Comparison of ENCODE assay signal across 8 cellular contexts in the genomic region with DNA sequence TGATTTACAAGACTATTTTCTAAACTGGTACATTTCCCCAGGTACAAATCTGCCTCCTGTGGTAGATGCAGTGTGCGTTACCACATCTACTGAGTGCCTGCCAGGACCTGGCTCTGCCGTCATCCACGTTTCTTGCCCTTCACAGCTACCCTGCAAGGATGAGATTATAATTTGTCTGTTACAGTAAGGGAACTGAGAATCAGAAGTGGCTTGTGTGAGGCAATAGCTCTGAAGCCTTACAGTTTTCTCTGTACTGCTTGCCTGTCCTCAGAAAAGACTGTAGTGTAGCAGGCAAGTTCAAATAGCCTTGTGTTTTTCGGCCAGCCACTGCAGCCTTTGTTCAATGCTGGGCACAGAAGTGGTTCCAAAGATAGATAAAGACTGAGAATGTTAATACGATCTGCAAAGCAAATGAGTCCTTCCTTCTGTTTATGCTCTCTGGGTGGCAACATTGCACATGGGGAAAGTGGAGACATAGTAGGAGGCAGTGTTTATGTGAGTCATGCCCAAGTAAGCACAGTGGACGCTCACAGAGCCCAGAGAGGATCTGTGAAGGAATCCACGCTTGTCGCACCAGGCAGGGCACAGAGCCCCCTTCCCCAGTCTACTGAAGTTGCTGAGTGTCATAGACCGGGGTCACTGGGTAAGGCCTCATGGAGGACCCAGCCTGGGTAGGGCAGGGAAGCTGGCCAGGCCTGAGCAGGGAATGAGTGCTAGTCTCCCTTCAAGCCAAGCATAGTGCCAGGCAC. TPM values are rescaled to one million over a fixed set of nuclear protein-coding genes. Genes with fewer than 3 reads are reported as not detected.
DNase-seq lines count a peak whose midpoint lies in the region; ATAC-seq and TF ChIP-seq lines count a peak whose summit lies in the region.

No MANE protein-coding gene starts in this region.

- peak overlapping the region; percentile 98 for H3K4ac ChIP-seq in IMR-90 (ENCODE audit: low read depth, low read length)

- no peaks in the 10 kb centered on the region for H3K9me3 ChIP-seq in IMR-90 (ENCODE audit: control insufficient read depth, insufficient read depth, low read length)
- no peaks in the 10 kb centered on the region for H3K9me3 ChIP-seq in suprapubic skin

- peaks cover 44 to 88% of the 10 kb centered on the region in 2 experiments for H3K79me1 ChIP-seq in IMR-90 (ENCODE audit: low read depth in 1 of 2, low read length in 2 of 2)

- H4K8ac ChIP-seq in IMR-90 (ENCODE audit: low read depth in 2 of 2, low read length in 2 of 2) = peak overlapping the region; percentile 87 to 90

- peak overlapping the region; percentile 87; the same call in 2 of the 3 replicates for H2BK15ac ChIP-seq in IMR-90 (ENCODE audit: low read depth, low read length)

- TF ChIP-seq EP300 in suprapubic skin (IDR thresholded peaks at IDR 0.05) = no peak

- no TSS peak for BruUV-seq in IMR-90 (replicated peaks; lab: Mats Ljungman, UMichigan)

- CTCF ChIA-PET in IMR-90 (lab: Yijun Ruan, JAX) = interaction anchor here (0.8 kb wide), 1 partner anchor 1312 kb away, joined by 3 read pairs; no protein-coding TSS in a partner anchor

- dilution Hi-C loops in IMR-90 (cut with HindIII; ENCODE audit: low sequenced_read_pairs, unreplicated experiment) = no loop called here

- intact Hi-C loops in IMR-90 (cut with micrococcal nuclease) = loop anchor here (2.0 to 5.0 kb wide), 3 partner anchors 21 to 123 kb away; no protein-coding TSS in a partner anchor

- peaks cover 53% of the 10 kb centered on the region for H3K4me1 ChIP-seq in IMR-90 (ENCODE audit: control insufficient read depth, insufficient read depth, low read length)
- peaks cover 61% of the 10 kb centered on the region for H3K4me1 ChIP-seq in suprapubic skin

- H3K36me3 ChIP-seq in IMR-90 (ENCODE audit: control insufficient read depth, insufficient read depth, low read length) (peaks cover 21% of the 10 kb centered on the region), suprapubic skin (peaks cover 17% of the 10 kb centered on the region)

- TF ChIP-seq CTCF in IMR-90 (conservative IDR thresholded peaks at IDR 0.05; ENCODE audit: low read depth, low read length) (peak; percentile 32; the same call in 1 of the 2 replicates), suprapubic skin (IDR thresholded peaks at IDR 0.05) (no peak)

- peak overlapping the region; percentile 64 for H3K9ac ChIP-seq in IMR-90 (ENCODE audit: low read depth, low read length)

- 20% methylated on average over 2 of the region's 9 CpGs; no CpG with 5 or more reads in 1 of the 2 experiments for WGBS in IMR-90 (ENCODE audit: extremely low coverage in 2 of 2, insufficient read length in 1 of 2), 2 experiments
- WGBS in suprapubic skin = 51% methylated on average over 9 of the region's 9 CpGs

- peak overlapping the region; percentile 96 for H4K91ac ChIP-seq in IMR-90 (ENCODE audit: insufficient read depth, low read depth, low read length)

- peak; percentile 82 for ATAC-seq in IMR-90 (ENCODE audit: low read depth)
- ATAC-seq in GM21786 (IDR thresholded peaks at IDR 0.05; ENCODE audit: unreplicated experiment) = no peak

- H2AK5ac ChIP-seq in IMR-90 (ENCODE audit: low read depth, low read length) = peak overlapping the region; percentile 94

- peak overlapping the region; percentile 5 for H2AFZ ChIP-seq in IMR-90 (replicated peaks; ENCODE audit: low read length, poor library complexity)

- H3K4me3 ChIP-seq in IMR-90 (ENCODE audit: insufficient read depth, low read depth, low read length) = no peak overlapping the region
- H3K4me3 ChIP-seq in suprapubic skin = no peak overlapping the region

- H3K18ac ChIP-seq in IMR-90 (ENCODE audit: low read depth, low read length) = peak overlapping the region; percentile 86

- peak overlapping the region; percentile 85 for H2BK5ac ChIP-seq in IMR-90 (ENCODE audit: low read depth, low read length, poor library complexity, severe bottlenecking)

- H2AK9ac ChIP-seq in IMR-90 (replicated peaks; ENCODE audit: low read depth, low read length, poor library complexity) = peak overlapping the region; percentile 90

- H3K27ac ChIP-seq in IMR-90 (ENCODE audit: insufficient read depth, low read length) (peak overlapping the region; percentile 83), suprapubic skin (peak overlapping the region; percentile 81)

- TF ChIP-seq RAD21 in IMR-90 (IDR thresholded peaks at IDR 0.05; ENCODE audit: low read length) = peak; percentile 55

- DNase-seq in IMR-90 = peak; percentile 97
- peak; percentile 97 for DNase-seq in amniotic epithelial cell (ENCODE audit: low read depth)
- peak; percentile 83 for DNase-seq in hepatic stellate cell (ENCODE audit: low spot score)
- DNase-seq in suprapubic skin (ENCODE audit: low spot score in 2 of 2) = no peak
- DNase-seq in NCI-H146 (lab: John Stamatoyannopoulos, UW) = no peak
- no peak for DNase-seq in stimulated activated CD4-positive, alpha-beta T cell treated with anti-CD3 and anti-CD28 coated beads, Interleukin-1b, Interleukin-23, amount 100 ng/mL, for 48 hours
- no peak for DNase-seq in NCI-H1417 treated with DMSO at 0.1 percent for 48 hours (lab: John Stamatoyannopoulos, UW)

- H4K5ac ChIP-seq in IMR-90 (ENCODE audit: low read depth, low read length) = peak overlapping the region; percentile 62

- H3K56ac ChIP-seq in IMR-90 (ENCODE audit: extremely low read depth, insufficient read depth, low read length) = peak overlapping the region; percentile 96

- H4K20me1 ChIP-seq in IMR-90 (ENCODE audit: insufficient read depth, low read length) = peaks cover 4% of the 10 kb centered on the region; the same call in 1 of the 2 replicates

- POLR2A ChIA-PET in IMR-90 (lab: Charles Lee; ENCODE audit: unreplicated experiment) = no interaction called here

- H3K9me1 ChIP-seq in IMR-90 (ENCODE audit: insufficient read depth, low read length) = peaks cover 52% of the 10 kb centered on the region

- H3K4me2 ChIP-seq in IMR-90 (ENCODE audit: low read depth, low read length) = peak overlapping the region; percentile 64

- H3K14ac ChIP-seq in IMR-90 (replicated peaks; ENCODE audit: low read depth, low read length) = peak overlapping the region; percentile 96

- TF ChIP-seq POLR2A in IMR-90 (IDR thresholded peaks at IDR 0.05; ENCODE audit: low read depth, low read length) (peak; percentile 76), suprapubic skin (IDR thresholded peaks at IDR 0.05) (no peak)

- peak overlapping the region; percentile 97 for H2BK20ac ChIP-seq in IMR-90 (ENCODE audit: low read depth, low read length)

- peak overlapping the region; percentile 91 for H3K23ac ChIP-seq in IMR-90 (ENCODE audit: low read depth, low read length)

- peak overlapping the region; percentile 97 for H2BK120ac ChIP-seq in IMR-90 (ENCODE audit: low read depth, low read length)

- in situ Hi-C loops in IMR-90 (cut with MboI; ENCODE audit: low sequenced_read_pairs) = no loop called here

- no peaks in the 10 kb centered on the region for H3K27me3 ChIP-seq in IMR-90 (ENCODE audit: control insufficient read depth, insufficient read depth, low read length)
- no peaks in the 10 kb centered on the region for H3K27me3 ChIP-seq in suprapubic skin

TF ChIP-seq in IMR-90, 13 proteins besides CTCF, POLR2A, EP300 and RAD21:
- TF ChIP-seq SMC3 (IDR thresholded peaks at IDR 0.05; ENCODE audit: low read depth, low read length) = peak; percentile 40
- TF ChIP-seq CEBPB (IDR thresholded peaks at IDR 0.05; ENCODE audit: low read depth, low read length) = peak; percentile 88
- peak; percentile 55 for TF ChIP-seq NFE2L2 (IDR thresholded peaks at IDR 0.05; ENCODE audit: low read depth, low read length)
- TF ChIP-seq MAZ (IDR thresholded peaks at IDR 0.05; ENCODE audit: borderline replicate concordance, low read depth, low read length) = peak; percentile 58; the same call in 1 of the 2 replicates
- no peak for TF ChIP-seq CHD1 (IDR thresholded peaks at IDR 0.05; ENCODE audit: low read depth, low read length)
- TF ChIP-seq, protein P1, sequence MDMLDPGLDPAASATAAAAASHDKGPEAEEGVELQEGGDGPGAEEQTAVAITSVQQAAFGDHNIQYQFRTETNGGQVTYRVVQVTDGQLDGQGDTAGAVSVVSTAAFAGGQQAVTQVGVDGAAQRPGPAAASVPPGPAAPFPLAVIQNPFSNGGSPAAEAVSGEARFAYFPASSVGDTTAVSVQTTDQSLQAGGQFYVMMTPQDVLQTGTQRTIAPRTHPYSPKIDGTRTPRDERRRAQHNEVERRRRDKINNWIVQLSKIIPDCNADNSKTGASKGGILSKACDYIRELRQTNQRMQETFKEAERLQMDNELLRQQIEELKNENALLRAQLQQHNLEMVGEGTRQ (IDR thresholded peaks at IDR 0.05; ENCODE audit: low read depth, low read length) = no peak
- TF ChIP-seq FOS (IDR thresholded peaks at IDR 0.05; ENCODE audit: low read depth, low read length) = peak; percentile 98
- peak; percentile 80 for TF ChIP-seq MXI1 (IDR thresholded peaks at IDR 0.05; ENCODE audit: borderline replicate concordance, low read depth, low read length)
- TF ChIP-seq, protein P2, sequence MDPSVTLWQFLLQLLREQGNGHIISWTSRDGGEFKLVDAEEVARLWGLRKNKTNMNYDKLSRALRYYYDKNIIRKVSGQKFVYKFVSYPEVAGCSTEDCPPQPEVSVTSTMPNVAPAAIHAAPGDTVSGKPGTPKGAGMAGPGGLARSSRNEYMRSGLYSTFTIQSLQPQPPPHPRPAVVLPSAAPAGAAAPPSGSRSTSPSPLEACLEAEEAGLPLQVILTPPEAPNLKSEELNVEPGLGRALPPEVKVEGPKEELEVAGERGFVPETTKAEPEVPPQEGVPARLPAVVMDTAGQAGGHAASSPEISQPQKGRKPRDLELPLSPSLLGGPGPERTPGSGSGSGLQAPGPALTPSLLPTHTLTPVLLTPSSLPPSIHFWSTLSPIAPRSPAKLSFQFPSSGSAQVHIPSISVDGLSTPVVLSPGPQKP (IDR thresholded peaks at IDR 0.05; ENCODE audit: borderline replicate concordance, low read depth, low read length) = no peak
- peak; percentile 63 for TF ChIP-seq RCOR1 (IDR thresholded peaks at IDR 0.05; ENCODE audit: insufficient replicate concordance, low read length)
- TF ChIP-seq MAFK (IDR thresholded peaks at IDR 0.05; ENCODE audit: low read depth, low read length) = 0 out of 2 replicates have a peak, but pooled peaks have one; percentile 25
- TF ChIP-seq BHLHE40 (IDR thresholded peaks at IDR 0.05; ENCODE audit: low read depth, low read length) = peak; percentile 84
- no peak for TF ChIP-seq RFX5 (IDR thresholded peaks at IDR 0.05; ENCODE audit: low read depth, low read length)

RNA-seq across cellular contexts. Expression of gene MICAL2, which starts 49.1 kb away (rescaled TPM):
- total RNA-seq in IMR-90 (2012; rRNA removed) = 285 and 336 TPM in 2 replicates
- polyA plus RNA-seq in IMR-90 (2012; rRNA removed) = 141 and 170 TPM in 2 replicates
- 63.9 and 84.9 TPM in 2 replicates for polyA plus RNA-seq in IMR-90 (2012; cell fraction: cytosol; rRNA removed)
- polyA plus RNA-seq in IMR-90 (2012; cell fraction: nucleus; rRNA removed; ENCODE audit: low replicate concordance) = 109 and 162 TPM in 2 replicates
- total RNA-seq in suprapubic skin = 100 to 1,000 TPM; 117 to 232 (median 164) TPM

Comparison
In these comparisons a context has a peak if more than half of its experiments do, and no peak if none do; other contexts are left out.
1. DNase-seq: peak in IMR-90 (single experiment), amniotic epithelial cell (single experiment) and hepatic stellate cell (single experiment); none in suprapubic skin (0 of 2), NCI-H146 (single experiment), stimulated activated CD4-positive, alpha-beta T cell treated with anti-CD3 and anti-CD28 coated beads, Interleukin-1b, Interleukin-23, amount 100 ng/mL, for 48 hours (single experiment) and NCI-H1417 treated with DMSO at 0.1 percent for 48 hours (single experiment).